Comparison of ENCODE assay signal across 11 cellular contexts in the genomic region with DNA sequence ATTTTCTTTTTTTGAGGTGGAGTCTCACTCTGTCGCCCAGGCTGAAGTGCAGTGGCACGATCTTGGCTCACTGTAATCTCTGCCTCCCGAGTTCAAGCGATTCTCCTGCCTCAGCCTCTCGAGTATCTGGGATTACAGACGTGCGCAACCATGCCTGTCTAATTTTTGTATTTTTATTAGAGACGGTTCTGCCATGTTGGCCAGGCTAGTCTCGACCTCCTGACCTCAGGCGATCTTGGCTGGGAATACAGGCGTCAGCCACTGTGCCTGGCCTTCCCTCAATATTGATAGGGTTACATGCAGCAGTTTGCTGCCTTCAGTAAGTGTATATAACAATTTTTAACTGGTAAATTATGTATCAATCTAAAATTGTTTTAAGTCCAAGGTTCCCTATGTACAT. TPM values are rescaled to one million over a fixed set of nuclear protein-coding genes. Genes with fewer than 3 reads are reported as not detected.
"Had no signal": no experiment of that assay in that cellular context is flagged by ENCODE, and none has a peak within 500 bp of the region (broad histone marks: within the 10 kb centered on the region; RNA-seq: fewer than 3 reads in every experiment).

No MANE protein-coding gene starts in this region.

RNA-seq across cellular contexts. Expression of a gene that starts 19.0 kb away (rescaled TPM):
- total RNA-seq: OCI-LY7, PC-3, PC-9, Peyer's patch, Right ventricle myocardium inferior, Right ventricle myocardium superior, RPMI7951, SJCRH30, SJSA1, SK-MEL-5 had no signal
- polyA plus RNA-seq: SK-N-SH had no signal
